ENCODE assay signal across 8 cellular contexts in genomic region chr4:145881991-145882390, GRCh38. TPM values are rescaled to one million over a fixed set of nuclear protein-coding genes. Genes with fewer than 3 reads are reported as not detected.
A peak's percentile ranks its signal among the peaks of the same experiment; 100 is the strongest.
DNase-seq lines count a peak whose midpoint lies in the region; ATAC-seq, FAIRE-seq and TF ChIP-seq lines count a peak whose summit lies in the region.

No MANE protein-coding gene starts in this region.

- H3K27me3 Mint-ChIP-seq in activated T-helper 2 cell treated with anti-CD3 and anti-CD28 coated beads, Interferon-gamma antibody, Interleukin-2, Interleukin-4, amounts not matched to agents 10 μg/mL and 5 μg/mL and 100 μg/mL, durations not matched to agents 14 hours and 24 hours and 36 hours (ENCODE audit: low read depth), result no peaks in the 10 kb centered on the region

- no peak overlapping the region for H3K4me3 ChIP-seq in K562
- H3K4me3 ChIP-seq in prostate gland, result no peak overlapping the region
- no peak overlapping the region for H3K4me3 ChIP-seq in right lobe of liver

- peaks cover 0 to 14% of the 10 kb centered on the region in 2 experiments; a peak in 2 of 5 replicates for H3K27me3 ChIP-seq in K562 (ENCODE audit: control insufficient read depth in 2 of 2, insufficient read depth in 2 of 2, low read length in 2 of 2)
- H3K27me3 ChIP-seq in prostate gland (replicated peaks; ENCODE audit: insufficient read depth), result no peaks in the 10 kb centered on the region
- H3K27me3 ChIP-seq in right lobe of liver, result no peaks in the 10 kb centered on the region

- H3K27ac ChIP-seq in K562 (ENCODE audit: extremely low read depth, low read depth, low read length), result no peak overlapping the region
- H3K27ac ChIP-seq in prostate gland, result peak overlapping the region in 1 of 2 donors; percentile 12
- H3K27ac ChIP-seq in right lobe of liver, result no peak overlapping the region

- no peak overlapping the region for H3K4me3 Mint-ChIP-seq in activated T-helper 2 cell treated with anti-CD3 and anti-CD28 coated beads, Interferon-gamma antibody, Interleukin-2, Interleukin-4, amounts not matched to agents 10 μg/mL and 5 μg/mL and 100 μg/mL, durations not matched to agents 14 hours and 24 hours and 36 hours (ENCODE audit: low read depth)

- no peaks in the 10 kb centered on the region for H3K4me1 ChIP-seq in K562 (replicated peaks in 1 of 2; ENCODE audit: control insufficient read depth in 2 of 2, insufficient read depth in 2 of 2, low read length in 2 of 2)
- peaks cover 18% of the 10 kb centered on the region for H3K4me1 ChIP-seq in prostate gland (replicated peaks)
- H3K4me1 ChIP-seq in right lobe of liver, result peaks cover 0 to 9% (median 4%) of the 10 kb centered on the region in 4 donors

- no peak for TF ChIP-seq EP300 in K562 (IDR thresholded peaks at IDR 0.05; ENCODE audit: low read length)

- FAIRE-seq in K562 (lab: Jason Lieb, UNC), result no peak

- no peaks in the 10 kb centered on the region for H3K9me3 ChIP-seq in K562 (replicated peaks; ENCODE audit: control insufficient read depth, insufficient read depth, low read depth, low read length)
- H3K9me3 ChIP-seq in prostate gland, result no peaks in the 10 kb centered on the region
- no peaks in the 10 kb centered on the region for H3K9me3 ChIP-seq in right lobe of liver

- no peak for DNase-seq in K562 (ENCODE audit: extremely low read depth in 1 of 4, low spot score in 3 of 4)
- DNase-seq in prostate gland (ENCODE audit: low spot score), result peak; percentile 76
- DNase-seq in UCSD-AML1 (lab: John Stamatoyannopoulos, UW; ENCODE audit: unreplicated experiment), result no peak
- no peak for DNase-seq in activated T-helper 2 cell treated with anti-CD3 and anti-CD28 coated beads, Interferon-gamma antibody, Interleukin-2, Interleukin-4, amounts not matched to agents 10 μg/mL and 5 μg/mL and 100 μg/mL, durations not matched to agents 14 hours and 24 hours and 36 hours (ENCODE audit: low spot score)
- DNase-seq in NOMO-1 (lab: John Stamatoyannopoulos, UW; ENCODE audit: unreplicated experiment in 2 of 2), result no peak
- no peak for DNase-seq in right lobe of liver

- peaks cover 41% of the 10 kb centered on the region for H3K4me1 Mint-ChIP-seq in activated T-helper 2 cell treated with anti-CD3 and anti-CD28 coated beads, Interferon-gamma antibody, Interleukin-2, Interleukin-4, amounts not matched to agents 10 μg/mL and 5 μg/mL and 100 μg/mL, durations not matched to agents 14 hours and 24 hours and 36 hours (ENCODE audit: low read depth)

- POLR2A ChIA-PET in K562 (lab: Yijun Ruan, JAX), result no interaction called here

- H2AFZ ChIP-seq in K562 (ENCODE audit: low read depth, low read length), result no peak overlapping the region

- TF ChIP-seq POLR2A in K562 (conservative IDR thresholded peaks at IDR 0.05) (no peak), prostate gland (IDR thresholded peaks at IDR 0.05) (no peak), right lobe of liver (IDR thresholded peaks at IDR 0.05) (no peak)

- in situ Hi-C loops in K562 (cut with MboI), result no loop called here

- no peaks in the 10 kb centered on the region for H3K36me3 ChIP-seq in K562 (ENCODE audit: control insufficient read depth, insufficient read depth, low read length)
- no peaks in the 10 kb centered on the region for H3K36me3 ChIP-seq in prostate gland
- no peaks in the 10 kb centered on the region for H3K36me3 ChIP-seq in right lobe of liver

- TF ChIP-seq RAD21 in K562 (CRISPR knock-in tag; conservative IDR thresholded peaks at IDR 0.05 in 1 of 2, IDR thresholded peaks at IDR 0.05 in 1 of 2), result no peak

- peaks cover 71% of the 10 kb centered on the region for H3K36me3 Mint-ChIP-seq in activated T-helper 2 cell treated with anti-CD3 and anti-CD28 coated beads, Interferon-gamma antibody, Interleukin-2, Interleukin-4, amounts not matched to agents 10 μg/mL and 5 μg/mL and 100 μg/mL, durations not matched to agents 14 hours and 24 hours and 36 hours (ENCODE audit: low read depth)

- no peak overlapping the region for H3K4me2 ChIP-seq in K562 (ENCODE audit: insufficient read depth, low read length)

- no peak overlapping the region for H3K9ac ChIP-seq in K562 (ENCODE audit: insufficient read depth in 1 of 2, low read depth in 2 of 2, low read length in 2 of 2)

- CTCF ChIA-PET in K562 (lab: Yijun Ruan, JAX; ENCODE audit: low intra/inter-chr PET ratio), result no interaction called here

- H4K20me1 ChIP-seq in K562 (replicated peaks; ENCODE audit: control insufficient read depth, insufficient read depth, low read length), result no peaks in the 10 kb centered on the region

- ATAC-seq in GM19463 (IDR thresholded peaks at IDR 0.05; ENCODE audit: unreplicated experiment) (peak; percentile 56), HG03378 (IDR thresholded peaks at IDR 0.05; ENCODE audit: unreplicated experiment) (peak; percentile 40), K562 (no peak), right lobe of liver (no peak)

- intact Hi-C loops in K562 (cut with micrococcal nuclease), result no loop called here
- intact Hi-C loops in prostate gland (cut with DNase I), result no loop called here
- intact Hi-C loops in activated T-helper 2 cell treated with anti-CD3 and anti-CD28 coated beads, Interferon-gamma antibody, Interleukin-2, Interleukin-4, amounts not matched to agents 10 μg/mL and 5 μg/mL and 100 μg/mL, durations not matched to agents 14 hours and 24 hours and 36 hours (cut with micrococcal nuclease), result no loop called here
- intact Hi-C loops in right lobe of liver (cut with DNase I), result no loop called here

- no peak for TF ChIP-seq CTCF in K562 (IDR thresholded peaks at IDR 0.05 in 2 of 3, conservative IDR thresholded peaks at IDR 0.05 in 1 of 3; ENCODE audit: insufficient read depth in 2 of 3, low read depth in 1 of 3, low read length in 3 of 3)
- no peak for TF ChIP-seq CTCF in prostate gland (IDR thresholded peaks at IDR 0.05)
- no peak for TF ChIP-seq CTCF in right lobe of liver (IDR thresholded peaks at IDR 0.05)

- no peaks in the 10 kb centered on the region for H3K9me3 Mint-ChIP-seq in activated T-helper 2 cell treated with anti-CD3 and anti-CD28 coated beads, Interferon-gamma antibody, Interleukin-2, Interleukin-4, amounts not matched to agents 10 μg/mL and 5 μg/mL and 100 μg/mL, durations not matched to agents 14 hours and 24 hours and 36 hours

- no peaks in the 10 kb centered on the region for H3K79me2 ChIP-seq in K562 (ENCODE audit: control insufficient read depth, insufficient read depth, low read length)

- BruUV-seq in K562 (replicated peaks; lab: Mats Ljungman, UMichigan), result no TSS peak

- H3K9me1 ChIP-seq in K562 (ENCODE audit: control insufficient read depth, insufficient read depth, low read length), result no peaks in the 10 kb centered on the region

- 0% methylated on average over 8 of the region's 8 CpGs for WGBS in K562 (ENCODE audit: insufficient coverage, low coverage, missing lambda C conversion rate)
- 52% methylated on average over 8 of the region's 8 CpGs for WGBS in prostate gland
- 77% methylated on average over 6 of the region's 8 CpGs for WGBS in right lobe of liver (ENCODE audit: insufficient coverage, low coverage, low lambda C conversion rate, missing lambda C conversion rate)

- H3K27ac Mint-ChIP-seq in activated T-helper 2 cell treated with anti-CD3 and anti-CD28 coated beads, Interferon-gamma antibody, Interleukin-2, Interleukin-4, amounts not matched to agents 10 μg/mL and 5 μg/mL and 100 μg/mL, durations not matched to agents 14 hours and 24 hours and 36 hours, result no peak overlapping the region

TF ChIP-seq in K562, 482 proteins besides CTCF, POLR2A, EP300 and RAD21 (continues in another document):
- no peak for TF ChIP-seq PATZ1 (CRISPR knock-in tag; IDR thresholded peaks at IDR 0.05; ENCODE audit: borderline replicate concordance)

RNA-seq across cellular contexts. Expression of gene ZNF827, which starts 56.6 kb away (rescaled TPM):
- total RNA-seq in K562 (2011; cell fraction: chromatin; rRNA removed; ENCODE audit: low replicate concordance), result 0.09 TPM in 1 of 2 replicates, not detected in the other
- total RNA-seq in K562 (2011; cell fraction: nucleolus; rRNA removed), result 1.0 TPM in 1 of 2 replicates, not detected in the other
- not detected in 2 replicates for total RNA-seq in K562 (2011; cell fraction: nucleoplasm; rRNA removed)
- total RNA-seq in K562 (2014; rRNA removed), result not detected in 2 replicates
- total RNA-seq in K562 (2014; rRNA removed; fragmentation: Illumina TruSeq; extraction: Trizol), result not detected in 2 replicates
- total RNA-seq in K562 (2015; rRNA removed; fragmentation: Illumina TruSeq; extraction: Trizol), result not detected in 2 replicates
- total RNA-seq in K562 (2021), result 0.13 and 0.40 TPM in 2 replicates
- 0.07 TPM in 1 of 2 replicates, not detected in the other for polyA plus RNA-seq in K562 (2011; rRNA removed)
- under 0.01 and 0.33 TPM in 2 replicates for polyA plus RNA-seq in K562 (2011; cell fraction: cytosol; rRNA removed)
- 0.03 and 0.21 TPM in 2 replicates for polyA plus RNA-seq in K562 (2011; cell fraction: nucleus; rRNA removed)
- polyA plus RNA-seq in K562 (2012), result 0.14 TPM in 1 of 2 replicates, not detected in the other
- not detected in 2 replicates for polyA plus RNA-seq in K562 (2014; fragmentation: Illumina TruSeq; extraction: Trizol)
- polyA plus RNA-seq in K562 (2014; fragmentation: Nextera tagmentation; extraction: Ambion mirVana), result not detected
- not detected in 2 replicates for polyA plus RNA-seq in K562 (2014; rRNA removed)
- polyA minus RNA-seq in K562 (2011; rRNA and poly(A)+ RNA removed), result 0.14 TPM in 1 of 2 replicates, not detected in the other
- not detected in 2 replicates for polyA minus RNA-seq in K562 (2011; cell fraction: cytosol; rRNA and poly(A)+ RNA removed)
- not detected in 2 replicates for polyA minus RNA-seq in K562 (2011; cell fraction: nucleus; rRNA and poly(A)+ RNA removed)
- total RNA-seq in prostate gland, result 100 to 1,000 TPM; 221 to 286 TPM
- 37.7 and 41.3 TPM in 2 replicates for total RNA-seq in activated T-helper 2 cell treated with anti-CD3 and anti-CD28 coated beads, Interferon-gamma antibody, Interleukin-2, Interleukin-4, amounts not matched to agents 10 μg/mL and 5 μg/mL and 100 μg/mL, durations not matched to agents 14 hours and 24 hours and 36 hours
- total RNA-seq in right lobe of liver, result 1 to 10 TPM in 1 of 6 experiments, under 1 TPM in 5; 0.28 to 1.6 (median 0.68) TPM

Comparison
In these comparisons a context has a peak if more than half of its experiments do, and no peak if none do; other contexts are left out.
1. ATAC-seq: peak in GM19463 (single experiment) and HG03378 (single experiment); none in K562 (single experiment) and right lobe of liver (0 of 4).
2. RNA of gene ZNF827, which starts 56.6 kb away (total RNA-seq): 221 to 286 TPM in prostate gland and 37.7 to 41.3 TPM in activated T-helper 2 cell treated with anti-CD3 and anti-CD28 coated beads, Interferon-gamma antibody, Interleukin-2, Interleukin-4, amounts not matched to agents 10 μg/mL and 5 μg/mL and 100 μg/mL, durations not matched to agents 14 hours and 24 hours and 36 hours; 0.28 to 1.6 TPM in right lobe of liver and 0.09 to 1.0 TPM in K562; every median in the first group is over 10 times any median in the second.